1 cellular context compared by ENCODE assay signal in genomic region chr11:65884716-65885092, GRCh38.
A peak's percentile ranks its signal among the peaks of the same experiment; 100 is the strongest.
TF ChIP-seq lines count a peak whose summit lies in the region.

No MANE protein-coding gene starts in this region.

TF ChIP-seq in HepG2, 621 proteins besides CTCF, POLR2A, EP300 and RAD21 (continued from another document and continues in another):
- 0 out of 2 replicates have a peak, but pooled peaks have one; percentile 40 for TF ChIP-seq THAP9 (CRISPR knock-in tag; IDR thresholded peaks at IDR 0.05; ENCODE audit: borderline replicate concordance)
- no peak for TF ChIP-seq NFE2L1 (CRISPR knock-in tag; IDR thresholded peaks at IDR 0.05; ENCODE audit: borderline replicate concordance)
- no peak for TF ChIP-seq ZNF589 (CRISPR knock-in tag; conservative IDR thresholded peaks at IDR 0.05)
- TF ChIP-seq PRPF4 (IDR thresholded peaks at IDR 0.05; ENCODE audit: low read depth, low read length, poor library complexity, severe bottlenecking) = no peak
- peak; percentile 28; the same call in 1 of the 2 replicates for TF ChIP-seq BORCS8-MEF2B (CRISPR knock-in tag; IDR thresholded peaks at IDR 0.05)
- TF ChIP-seq GMEB2 (CRISPR knock-in tag; IDR thresholded peaks at IDR 0.05; ENCODE audit: low read depth) = no peak
- no peak for TF ChIP-seq ATF4 (CRISPR knock-in tag; IDR thresholded peaks at IDR 0.05)
- TF ChIP-seq DZIP1 (CRISPR knock-in tag; IDR thresholded peaks at IDR 0.05) = no peak
- TF ChIP-seq YY1 (IDR thresholded peaks at IDR 0.05; ENCODE audit: insufficient read depth, insufficient replicate concordance, low read depth, low read length) = peak; percentile 49
- peak; percentile 83 for TF ChIP-seq HIC2 (CRISPR knock-in tag; IDR thresholded peaks at IDR 0.05; ENCODE audit: low read depth)
- TF ChIP-seq SRY (CRISPR knock-in tag; IDR thresholded peaks at IDR 0.05) = no peak
- no peak for TF ChIP-seq ZNF577 (CRISPR knock-in tag; IDR thresholded peaks at IDR 0.05; ENCODE audit: borderline replicate concordance, low read depth)
- peak; percentile 58; the same call in 1 of the 2 replicates for TF ChIP-seq SMAD3 (CRISPR knock-in tag; IDR thresholded peaks at IDR 0.05)
- no peak for TF ChIP-seq HMG20B (CRISPR knock-in tag; conservative IDR thresholded peaks at IDR 0.05)
- TF ChIP-seq ZNF18 (CRISPR knock-in tag; IDR thresholded peaks at IDR 0.05; ENCODE audit: insufficient replicate concordance) = no peak
- no peak for TF ChIP-seq HNRNPH1 (optimal IDR thresholded peaks at IDR 0.05; ENCODE audit: low read depth, low read length)
- no peak for TF ChIP-seq ZNF605 (CRISPR knock-in tag; IDR thresholded peaks at IDR 0.05)
- no peak for TF ChIP-seq GATA4 (IDR thresholded peaks at IDR 0.05; ENCODE audit: borderline replicate concordance, low read depth)
- TF ChIP-seq ZIK1 (CRISPR knock-in tag; IDR thresholded peaks at IDR 0.05; ENCODE audit: borderline replicate concordance, low read depth) = no peak
- TF ChIP-seq BCL3 (CRISPR knock-in tag; IDR thresholded peaks at IDR 0.05) = no peak
- TF ChIP-seq ATF5 (CRISPR knock-in tag; IDR thresholded peaks at IDR 0.05; ENCODE audit: low read depth) = no peak
- TF ChIP-seq ZNF234 (CRISPR knock-in tag; conservative IDR thresholded peaks at IDR 0.05) = no peak
- TF ChIP-seq FOXM1 (CRISPR knock-in tag; IDR thresholded peaks at IDR 0.05) = no peak
- no peak for TF ChIP-seq ZNF451 (CRISPR knock-in tag; IDR thresholded peaks at IDR 0.05)
- TF ChIP-seq KIAA2018 (CRISPR knock-in tag; IDR thresholded peaks at IDR 0.05; ENCODE audit: borderline replicate concordance) = no peak
- TF ChIP-seq RFX3 (CRISPR knock-in tag; IDR thresholded peaks at IDR 0.05) = no peak
- no peak for TF ChIP-seq ZNF20 (CRISPR knock-in tag; IDR thresholded peaks at IDR 0.05)
- TF ChIP-seq BHLHE40 (IDR thresholded peaks at IDR 0.05; ENCODE audit: low read length) = 0 out of 2 replicates have a peak, but pooled peaks have one; percentile 39
- TF ChIP-seq ZNF572 (CRISPR knock-in tag; IDR thresholded peaks at IDR 0.05) = peak; percentile 75; the same call in 1 of the 2 replicates
- TF ChIP-seq ZNF639 (CRISPR knock-in tag; conservative IDR thresholded peaks at IDR 0.05) = no peak
